16 cellular contexts compared by ENCODE assay signal in the genomic region with DNA sequence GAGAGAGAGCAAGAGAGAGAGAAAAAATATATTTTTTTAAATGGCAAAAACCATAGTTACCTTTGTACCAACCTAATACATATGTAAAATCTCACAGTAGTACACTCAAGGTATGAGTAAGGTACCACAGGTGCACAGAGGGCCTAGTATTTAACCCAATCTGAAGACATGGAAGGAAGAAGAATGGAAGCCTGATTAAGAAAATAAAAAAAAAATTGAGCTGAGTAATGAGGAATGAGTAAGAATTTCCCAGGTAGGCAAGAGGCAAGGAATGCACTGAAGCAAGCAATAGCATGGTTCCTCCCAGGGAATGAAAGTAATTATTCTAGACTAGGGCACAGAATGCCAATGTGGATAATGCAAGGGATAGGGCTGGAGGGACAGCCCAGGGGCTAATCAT.
DNase-seq lines count a peak whose midpoint lies in the region; TF ChIP-seq lines count a peak whose summit lies in the region.
"Had no signal": no experiment of that assay in that cellular context is flagged by ENCODE, and none has a peak within 500 bp of the region (broad histone marks: within the 10 kb centered on the region; RNA-seq: fewer than 3 reads in every experiment).

No MANE protein-coding gene starts in this region.

- peak; percentile 31 for DNase-seq in Caki2 (ENCODE audit: low read depth)
- DNase-seq in NCI-H69 (lab: John Stamatoyannopoulos, UW), result peak; percentile 11
- peak; percentile 32 for DNase-seq in epithelial cell of proximal tubule (ENCODE audit: low read depth)
- DNase-seq in kidney tubule cell (ENCODE audit: low spot score), result peak; percentile 70
- no peak for DNase-seq in H4 (ENCODE audit: low spot score)
- DNase-seq in ureter (ENCODE audit: low spot score), result no peak
- DNase-seq in T-helper 9 cell, result no peak
- no peak for DNase-seq in stimulated activated CD4-positive, alpha-beta T cell treated with anti-CD3 and anti-CD28 coated beads, Interleukin-4, amount 100 ng/mL, for 4 hours
- DNase-seq: 8988T; BE2C; C1 segment of cervical spinal cord; CD4-positive, CD25-positive, alpha-beta regulatory T cell; CD8-positive, alpha-beta memory T cell; COR-L47; GM23248; HCEC 1CT had no signal

- TF ChIP-seq CTCF in epithelial cell of proximal tubule (conservative IDR thresholded peaks at IDR 0.05; ENCODE audit: low read depth, low read length), result no peak

- no peak overlapping the region for H3K4me3 ChIP-seq in epithelial cell of proximal tubule (ENCODE audit: low read depth, low read length)
- H3K4me3 ChIP-seq: GM23248 had no signal

- in situ Hi-C loops in Caki2 (cut with HindIII; ENCODE audit: low pct_unique_long_range_greater_than_20kb, low sequenced_read_pairs), result no loop called here

Comparison
In these comparisons a context has a peak if more than half of its experiments do, and no peak if none do; other contexts are left out.
1. DNase-seq: peak in Caki2 (single experiment), NCI-H69 (single experiment), epithelial cell of proximal tubule (single experiment) and kidney tubule cell (single experiment); none in H4 (single experiment), ureter (single experiment), T-helper 9 cell (single experiment) and stimulated activated CD4-positive, alpha-beta T cell treated with anti-CD3 and anti-CD28 coated beads, Interleukin-4, amount 100 ng/mL, for 4 hours (0 of 2).